Comparison of ENCODE assay signal across 8 cellular contexts in genomic region chr13:46126552-46127171, GRCh38. TPM values are rescaled to one million over a fixed set of nuclear protein-coding genes. Genes with fewer than 3 reads are reported as not detected.
A peak's percentile ranks its signal among the peaks of the same experiment; 100 is the strongest.
DNase-seq lines count a peak whose midpoint lies in the region; ATAC-seq and TF ChIP-seq lines count a peak whose summit lies in the region.

No MANE protein-coding gene starts in this region.

- peaks cover 52% of the 10 kb centered on the region for H3K4me1 Mint-ChIP-seq in activated naive CD8-positive, alpha-beta T cell (ENCODE audit: low read depth)

- 0 out of 2 replicates have a peak, but pooled peaks cover 2% of the 10 kb centered on the region for H3K27me3 ChIP-seq in MG63

- no peak overlapping the region for H3K4me3 Mint-ChIP-seq in activated naive CD8-positive, alpha-beta T cell

- no peaks in the 10 kb centered on the region for H3K27me3 Mint-ChIP-seq in activated naive CD8-positive, alpha-beta T cell

- H3K9me3 Mint-ChIP-seq in activated naive CD8-positive, alpha-beta T cell (ENCODE audit: low read depth) = no peaks in the 10 kb centered on the region

- H3K36me3 Mint-ChIP-seq in activated naive CD8-positive, alpha-beta T cell = peaks cover 13% of the 10 kb centered on the region

- TF ChIP-seq CTCF in retinal pigment epithelial cell (conservative IDR thresholded peaks at IDR 0.05; ENCODE audit: low read depth, low read length) = peak; percentile 99

- no peaks in the 10 kb centered on the region for H3K9me3 ChIP-seq in MG63

- DNase-seq in DMS53 (lab: John Stamatoyannopoulos, UW) (peak; percentile 86), MG63 (peak; percentile 45), SKM-1 (lab: John Stamatoyannopoulos, UW; ENCODE audit: unreplicated experiment) (peak; percentile 55), left cardiac atrium (peak; percentile 48), retinal pigment epithelial cell (ENCODE audit: low read depth) (no peak), cerebellar nuclear complex (lab: John Stamatoyannopoulos, UW) (no peak)

- H3K27ac Mint-ChIP-seq in activated naive CD8-positive, alpha-beta T cell = peak overlapping the region; percentile 69

- no peaks in the 10 kb centered on the region for H3K36me3 ChIP-seq in MG63

- peak; percentile 85 for ATAC-seq in GM21723 (IDR thresholded peaks at IDR 0.05; ENCODE audit: unreplicated experiment)
- ATAC-seq in left cardiac atrium = peak; percentile 88 to 89

- H3K4me3 ChIP-seq in MG63 (no peak overlapping the region), retinal pigment epithelial cell (ENCODE audit: low read length) (no peak overlapping the region)

- intact Hi-C loops in left cardiac atrium (cut with DNase I) = loop anchor here in 1 of 2 donors (10.0 kb wide), 2 partner anchors 322 to 502 kb away; no protein-coding TSS in a partner anchor

RNA-seq across cellular contexts. Expression of gene CPB2, which starts 21.8 kb away (rescaled TPM):
- total RNA-seq in MG63 (2014; rRNA removed; shearing (Covaris generic); ENCODE audit: low replicate concordance) = not detected in 2 replicates
- total RNA-seq in left cardiac atrium = not detected

RNA-seq across cellular contexts. Expression of gene LCP1, which starts 55.3 kb away (rescaled TPM):
- 0.57 and 0.63 TPM in 2 replicates for total RNA-seq in MG63 (2014; rRNA removed; shearing (Covaris generic); ENCODE audit: low replicate concordance)
- 10 to 100 TPM; 31.4 to 62.1 TPM for total RNA-seq in left cardiac atrium

Comparison
In these comparisons a context has a peak if more than half of its experiments do, and no peak if none do; other contexts are left out.
1. DNase-seq: peak in DMS53 (single experiment), MG63 (single experiment), SKM-1 (single experiment) and left cardiac atrium (single experiment); none in retinal pigment epithelial cell (single experiment) and cerebellar nuclear complex (0 of 2).
2. RNA of gene LCP1, which starts 55.3 kb away (total RNA-seq): 31.4 to 62.1 TPM in left cardiac atrium; 0.57 to 0.63 TPM in MG63; every median in the first group is over 10 times any median in the second.